ENCODE assay signal across 1 cellular context in genomic region chr11:64489831-64490441, GRCh38.
TF ChIP-seq lines count a peak whose summit lies in the region.

No MANE protein-coding gene starts in this region.

TF ChIP-seq in H1, 55 proteins besides CTCF, POLR2A, EP300 and RAD21 (continued from another document):
- TF ChIP-seq KDM5A (IDR thresholded peaks at IDR 0.05; ENCODE audit: low read length), result no peak
- TF ChIP-seq RNF2 (IDR thresholded peaks at IDR 0.05; ENCODE audit: borderline replicate concordance, low read depth, low read length, missing control alignments, poor library complexity, severe bottlenecking), result no peak
- no peak for TF ChIP-seq GABPA (IDR thresholded peaks at IDR 0.05; ENCODE audit: borderline replicate concordance, insufficient read depth, low read length)
- TF ChIP-seq CEBPB (IDR thresholded peaks at IDR 0.05; ENCODE audit: low read depth, low read length), result no peak
- no peak for TF ChIP-seq TAF7 (optimal IDR thresholded peaks at IDR 0.05; ENCODE audit: borderline replicate concordance, low read depth, low read length)
- TF ChIP-seq POU5F1 (IDR thresholded peaks at IDR 0.05; ENCODE audit: low read depth, low read length), result no peak
- TF ChIP-seq EGR1 (IDR thresholded peaks at IDR 0.05; ENCODE audit: borderline replicate concordance, low read depth, low read length), result no peak
- TF ChIP-seq MAX (IDR thresholded peaks at IDR 0.05), result peak; percentile 82
- TF ChIP-seq JUND (IDR thresholded peaks at IDR 0.05; ENCODE audit: low read length), result 0 out of 2 replicates have a peak, but pooled peaks have one; percentile 17
- no peak for TF ChIP-seq ASH2L (IDR thresholded peaks at IDR 0.05; ENCODE audit: low read length)
